ENCODE assay signal across 2 cellular contexts in the genomic region with DNA sequence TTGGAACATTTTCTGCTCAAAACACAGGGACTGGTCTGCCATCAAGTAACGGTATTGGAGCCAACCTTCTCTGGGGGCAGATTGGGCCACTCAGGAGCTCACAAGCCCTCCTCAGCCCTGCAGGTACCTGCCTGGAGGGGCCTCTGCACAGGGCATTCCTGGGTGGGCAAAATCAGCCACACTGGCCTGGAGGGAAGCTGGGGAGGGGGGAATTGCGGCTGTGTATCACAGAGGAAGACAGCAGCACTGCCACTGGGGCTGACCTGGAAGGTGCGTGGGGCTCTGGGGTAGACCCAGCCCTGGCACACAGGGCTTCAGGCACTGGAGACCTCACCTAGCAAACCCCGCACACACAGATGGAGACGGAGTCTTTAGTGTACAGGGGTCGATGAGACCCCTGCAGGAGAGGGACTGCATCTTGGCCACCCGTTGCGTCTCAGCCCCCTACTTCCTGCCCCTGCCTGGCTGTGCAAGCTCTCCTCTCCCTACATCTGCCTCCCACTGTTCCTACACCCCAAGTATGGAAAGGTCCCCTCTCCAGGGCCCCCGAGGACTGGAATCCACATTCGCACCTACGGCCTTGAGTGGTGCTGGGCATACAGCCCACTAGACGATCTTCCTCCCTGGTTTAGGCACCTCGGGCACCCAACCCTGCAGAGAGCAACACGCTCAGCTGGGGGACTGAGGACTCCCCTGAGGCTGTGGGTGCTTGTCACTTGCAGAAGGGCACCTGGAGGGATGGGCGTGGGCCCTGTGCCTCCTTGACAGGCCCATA.
TF ChIP-seq lines count a peak whose summit lies in the region.

No MANE protein-coding gene starts in this region.

TF ChIP-seq in GM23338, 12 proteins besides CTCF, POLR2A, EP300 and RAD21 (continues in another document):
- TF ChIP-seq, protein P1, sequence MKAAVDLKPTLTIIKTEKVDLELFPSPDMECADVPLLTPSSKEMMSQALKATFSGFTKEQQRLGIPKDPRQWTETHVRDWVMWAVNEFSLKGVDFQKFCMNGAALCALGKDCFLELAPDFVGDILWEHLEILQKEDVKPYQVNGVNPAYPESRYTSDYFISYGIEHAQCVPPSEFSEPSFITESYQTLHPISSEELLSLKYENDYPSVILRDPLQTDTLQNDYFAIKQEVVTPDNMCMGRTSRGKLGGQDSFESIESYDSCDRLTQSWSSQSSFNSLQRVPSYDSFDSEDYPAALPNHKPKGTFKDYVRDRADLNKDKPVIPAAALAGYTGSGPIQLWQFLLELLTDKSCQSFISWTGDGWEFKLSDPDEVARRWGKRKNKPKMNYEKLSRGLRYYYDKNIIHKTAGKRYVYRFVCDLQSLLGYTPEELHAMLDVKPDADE (IDR thresholded peaks at IDR 0.05) = no peak
- TF ChIP-seq POLR2AphosphoS5 (IDR thresholded peaks at IDR 0.05; ENCODE audit: low read depth) (no peak), EZH2phosphoT487 (IDR thresholded peaks at IDR 0.05; ENCODE audit: unreplicated experiment) (no peak), ZNF331 (CRISPR knock-in tag; IDR thresholded peaks at IDR 0.05; ENCODE audit: low read depth) (no peak), JUNB (IDR thresholded peaks at IDR 0.05; ENCODE audit: unreplicated experiment) (no peak), CREB1 (CRISPR knock-in tag; IDR thresholded peaks at IDR 0.05; ENCODE audit: low read depth) (no peak)
- TF ChIP-seq, protein P2, sequence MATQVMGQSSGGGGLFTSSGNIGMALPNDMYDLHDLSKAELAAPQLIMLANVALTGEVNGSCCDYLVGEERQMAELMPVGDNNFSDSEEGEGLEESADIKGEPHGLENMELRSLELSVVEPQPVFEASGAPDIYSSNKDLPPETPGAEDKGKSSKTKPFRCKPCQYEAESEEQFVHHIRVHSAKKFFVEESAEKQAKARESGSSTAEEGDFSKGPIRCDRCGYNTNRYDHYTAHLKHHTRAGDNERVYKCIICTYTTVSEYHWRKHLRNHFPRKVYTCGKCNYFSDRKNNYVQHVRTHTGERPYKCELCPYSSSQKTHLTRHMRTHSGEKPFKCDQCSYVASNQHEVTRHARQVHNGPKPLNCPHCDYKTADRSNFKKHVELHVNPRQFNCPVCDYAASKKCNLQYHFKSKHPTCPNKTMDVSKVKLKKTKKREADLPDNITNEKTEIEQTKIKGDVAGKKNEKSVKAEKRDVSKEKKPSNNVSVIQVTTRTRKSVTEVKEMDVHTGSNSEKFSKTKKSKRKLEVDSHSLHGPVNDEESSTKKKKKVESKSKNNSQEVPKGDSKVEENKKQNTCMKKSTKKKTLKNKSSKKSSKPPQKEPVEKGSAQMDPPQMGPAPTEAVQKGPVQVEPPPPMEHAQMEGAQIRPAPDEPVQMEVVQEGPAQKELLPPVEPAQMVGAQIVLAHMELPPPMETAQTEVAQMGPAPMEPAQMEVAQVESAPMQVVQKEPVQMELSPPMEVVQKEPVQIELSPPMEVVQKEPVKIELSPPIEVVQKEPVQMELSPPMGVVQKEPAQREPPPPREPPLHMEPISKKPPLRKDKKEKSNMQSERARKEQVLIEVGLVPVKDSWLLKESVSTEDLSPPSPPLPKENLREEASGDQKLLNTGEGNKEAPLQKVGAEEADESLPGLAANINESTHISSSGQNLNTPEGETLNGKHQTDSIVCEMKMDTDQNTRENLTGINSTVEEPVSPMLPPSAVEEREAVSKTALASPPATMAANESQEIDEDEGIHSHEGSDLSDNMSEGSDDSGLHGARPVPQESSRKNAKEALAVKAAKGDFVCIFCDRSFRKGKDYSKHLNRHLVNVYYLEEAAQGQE (IDR thresholded peaks at IDR 0.05; ENCODE audit: unreplicated experiment) = no peak

TF ChIP-seq in K562, 482 proteins besides CTCF, POLR2A, EP300 and RAD21:
- TF ChIP-seq, protein P3, sequence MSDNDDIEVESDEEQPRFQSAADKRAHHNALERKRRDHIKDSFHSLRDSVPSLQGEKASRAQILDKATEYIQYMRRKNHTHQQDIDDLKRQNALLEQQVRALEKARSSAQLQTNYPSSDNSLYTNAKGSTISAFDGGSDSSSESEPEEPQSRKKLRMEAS (CRISPR knock-in tag; IDR thresholded peaks at IDR 0.05) = 0 out of 2 replicates have a peak, but pooled peaks have one; percentile 27
- TF ChIP-seq, protein P4, sequence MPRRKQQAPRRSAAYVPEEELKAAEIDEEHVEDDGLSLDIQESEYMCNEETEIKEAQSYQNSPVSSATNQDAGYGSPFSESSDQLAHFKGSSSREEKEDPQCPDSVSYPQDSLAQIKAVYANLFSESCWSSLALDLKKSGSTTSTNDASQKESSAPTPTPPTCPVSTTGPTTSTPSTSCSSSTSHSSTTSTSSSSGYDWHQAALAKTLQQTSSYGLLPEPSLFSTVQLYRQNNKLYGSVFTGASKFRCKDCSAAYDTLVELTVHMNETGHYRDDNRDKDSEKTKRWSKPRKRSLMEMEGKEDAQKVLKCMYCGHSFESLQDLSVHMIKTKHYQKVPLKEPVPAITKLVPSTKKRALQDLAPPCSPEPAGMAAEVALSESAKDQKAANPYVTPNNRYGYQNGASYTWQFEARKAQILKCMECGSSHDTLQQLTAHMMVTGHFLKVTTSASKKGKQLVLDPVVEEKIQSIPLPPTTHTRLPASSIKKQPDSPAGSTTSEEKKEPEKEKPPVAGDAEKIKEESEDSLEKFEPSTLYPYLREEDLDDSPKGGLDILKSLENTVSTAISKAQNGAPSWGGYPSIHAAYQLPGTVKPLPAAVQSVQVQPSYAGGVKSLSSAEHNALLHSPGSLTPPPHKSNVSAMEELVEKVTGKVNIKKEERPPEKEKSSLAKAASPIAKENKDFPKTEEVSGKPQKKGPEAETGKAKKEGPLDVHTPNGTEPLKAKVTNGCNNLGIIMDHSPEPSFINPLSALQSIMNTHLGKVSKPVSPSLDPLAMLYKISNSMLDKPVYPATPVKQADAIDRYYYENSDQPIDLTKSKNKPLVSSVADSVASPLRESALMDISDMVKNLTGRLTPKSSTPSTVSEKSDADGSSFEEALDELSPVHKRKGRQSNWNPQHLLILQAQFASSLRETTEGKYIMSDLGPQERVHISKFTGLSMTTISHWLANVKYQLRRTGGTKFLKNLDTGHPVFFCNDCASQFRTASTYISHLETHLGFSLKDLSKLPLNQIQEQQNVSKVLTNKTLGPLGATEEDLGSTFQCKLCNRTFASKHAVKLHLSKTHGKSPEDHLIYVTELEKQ (CRISPR knock-in tag; IDR thresholded peaks at IDR 0.05) = no peak
